In genomic region chr6:119308994-119309657, GRCh38 we compare ENCODE assay signal across 1 cellular context.
TF ChIP-seq lines count a peak whose summit lies in the region.

No MANE protein-coding gene starts in this region.

TF ChIP-seq in SK-N-SH, 30 proteins besides CTCF, POLR2A, EP300 and RAD21 (continued from another document):
- TF ChIP-seq REST (IDR thresholded peaks at IDR 0.05; ENCODE audit: low read depth, low read length), result no peak
- TF ChIP-seq MAX (IDR thresholded peaks at IDR 0.05; ENCODE audit: low read depth), result no peak
